Comparison of ENCODE assay signal across 8 cellular contexts in genomic region chr5:142012186-142012785, GRCh38. TPM values are rescaled to one million over a fixed set of nuclear protein-coding genes. Genes with fewer than 3 reads are reported as not detected.
DNase-seq lines count a peak whose midpoint lies in the region; ATAC-seq and TF ChIP-seq lines count a peak whose summit lies in the region.

No MANE protein-coding gene starts in this region.

- intact Hi-C loops in MCF 10A (cut with micrococcal nuclease), result loop anchor here (1.0 kb wide), 1 partner anchor 132 kb away; no protein-coding TSS in a partner anchor
- intact Hi-C loops in spleen (cut with DNase I; ENCODE audit: low total_unique reads), result no loop called here

- WGBS in spleen, 5 donors, result 14 to 33% (median 22%) methylated on average over 14 to 18 of the region's 18 CpGs

- H3K36me3 ChIP-seq in spleen, result peaks cover 0 to 28% (median 0%) of the 10 kb centered on the region in 6 donors

- peak overlapping the region; percentile 94 for H3K27ac Mint-ChIP-seq in T-helper 17 cell
- H3K27ac Mint-ChIP-seq in MCF 10A (ENCODE audit: low read depth, unreplicated experiment), result peak overlapping the region; percentile 82

- H3K9me3 ChIP-seq in T-helper 17 cell (ENCODE audit: control insufficient read depth, low read length, poor library complexity, severe bottlenecking), result no peaks in the 10 kb centered on the region
- no peaks in the 10 kb centered on the region for H3K9me3 ChIP-seq in spleen

- DNase-seq in Ammon's horn (ENCODE audit: low spot score), result peak; percentile 52
- DNase-seq in HFF-Myc (ENCODE audit: extremely low read depth, low read depth), result no peak
- peak in 2 of 3 donors; percentile 22 to 37 for DNase-seq in T-helper 17 cell
- peak; percentile 64 for DNase-seq in MCF 10A (ENCODE audit: unreplicated experiment)
- DNase-seq in iris pigment epithelial cell (ENCODE audit: low read depth), result peak; percentile 42
- DNase-seq in spleen, result peak; percentile 83

- no peaks in the 10 kb centered on the region for H3K27me3 ChIP-seq in spleen (replicated peaks in 1 of 7)

- peak; percentile 29 for ATAC-seq in T-helper 17 cell
- ATAC-seq in HG02623 (IDR thresholded peaks at IDR 0.05; ENCODE audit: unreplicated experiment), result no peak
- ATAC-seq in HG02840 (IDR thresholded peaks at IDR 0.05; ENCODE audit: low FRiP score, unreplicated experiment), result no peak

- no peaks in the 10 kb centered on the region for H3K27me3 Mint-ChIP-seq in T-helper 17 cell
- no peaks in the 10 kb centered on the region for H3K27me3 Mint-ChIP-seq in MCF 10A (ENCODE audit: insufficient read depth, unreplicated experiment)

- H3K9me3 Mint-ChIP-seq in MCF 10A (ENCODE audit: unreplicated experiment), result no peaks in the 10 kb centered on the region

- H3K4me3 ChIP-seq in HFF-Myc (replicated peaks; ENCODE audit: low read depth, low read length), result peak overlapping the region; percentile 85
- peak overlapping the region; percentile 51 to 89 (median 62) for H3K4me3 ChIP-seq in spleen

- peaks cover 19 to 67% (median 47%) of the 10 kb centered on the region in 6 donors for H3K4me1 ChIP-seq in spleen

- CTCF ChIA-PET in MCF 10A (lab: Yijun Ruan, JAX), result interaction anchor here (0.5 to 18.8 kb wide), 21 partner anchors 9 to 355 kb away, joined by 3 to 186 read pairs (median 4); partner anchors contain the start of gene RNF14

- peaks cover 47% of the 10 kb centered on the region for H3K4me1 Mint-ChIP-seq in T-helper 17 cell
- H3K4me1 Mint-ChIP-seq in MCF 10A (ENCODE audit: insufficient read depth, unreplicated experiment), result peaks cover 35% of the 10 kb centered on the region

- peak overlapping the region; percentile 84 for H3K4me3 Mint-ChIP-seq in T-helper 17 cell
- peak overlapping the region; percentile 82 for H3K4me3 Mint-ChIP-seq in MCF 10A (ENCODE audit: unreplicated experiment)

- BruUV-seq in MCF 10A (replicated peaks; lab: Mats Ljungman, UMichigan), result TSS peak; percentile 62

- POLR2A ChIA-PET in MCF 10A (lab: Yijun Ruan, JAX), result interaction anchor here (0.6 to 7.2 kb wide), 23 partner anchors 10 to 499 kb away, joined by 3 to 98 read pairs (median 4); partner anchors contain the start of genes NDFIP1, RNF14 and SPRY4

- no peaks in the 10 kb centered on the region for H3K36me3 Mint-ChIP-seq in T-helper 17 cell (ENCODE audit: low read depth)
- H3K36me3 Mint-ChIP-seq in MCF 10A (ENCODE audit: insufficient read depth, unreplicated experiment), result peaks cover 34% of the 10 kb centered on the region

- TF ChIP-seq POLR2A in spleen (IDR thresholded peaks at IDR 0.05), result no peak

- H3K27ac ChIP-seq in spleen, result peak overlapping the region; percentile 30 to 90 (median 88)

- TF ChIP-seq CTCF in HFF-Myc (IDR thresholded peaks at IDR 0.05; ENCODE audit: low read depth, low read length, missing control alignments), result peak; percentile 78
- peak; percentile 55 for TF ChIP-seq CTCF in MCF 10A (IDR thresholded peaks at IDR 0.05; ENCODE audit: unreplicated experiment)
- peak in 9 of 11 experiments; percentile 17 to 61 (median 50) for TF ChIP-seq CTCF in spleen (IDR thresholded peaks at IDR 0.05 in 8 of 11, conservative IDR thresholded peaks at IDR 0.05 in 3 of 11)

RNA-seq across cellular contexts. Expression of gene GNPDA1, which starts 0.5 kb away (rescaled TPM):
- total RNA-seq in T-helper 17 cell (10 to 100 TPM in 1 of 2 donors, 1 to 10 TPM in 1; 9.5 to 13.2 TPM), MCF 10A (2022) (36.1 and 60.9 TPM in 2 replicates), spleen (10 to 100 TPM; 26.7 to 35.7 (median 31.7) TPM)
- polyA plus RNA-seq in spleen, result 10 to 100 TPM; 13.9 to 29.9 (median 19.7) TPM

RNA-seq across cellular contexts. Expression of gene RNF14, which starts 43.4 kb away (rescaled TPM):
- total RNA-seq in T-helper 17 cell, result 10 to 100 TPM; 16.5 to 18.7 TPM
- 78.0 and 81.3 TPM in 2 replicates for total RNA-seq in MCF 10A (2022)
- total RNA-seq in spleen, result 10 to 100 TPM; 42.5 to 60.2 (median 45.8) TPM
- 10 to 100 TPM; 13.6 to 24.3 (median 21.8) TPM for polyA plus RNA-seq in spleen

RNA-seq across cellular contexts. Expression of gene PCDH12, which starts 54.3 kb away (rescaled TPM):
- total RNA-seq in T-helper 17 cell, result under 1 TPM; 0.05 to 0.15 TPM
- total RNA-seq in MCF 10A (2022), result 0.07 TPM in 1 of 2 replicates, not detected in the other
- total RNA-seq in spleen, result 10 to 100 TPM; 21.3 to 72.0 (median 39.5) TPM
- 1 to 10 TPM; 2.1 to 5.2 (median 3.4) TPM for polyA plus RNA-seq in spleen

Comparison
In these comparisons a context has a peak if more than half of its experiments do, and no peak if none do; other contexts are left out.
1. RNA of gene PCDH12, which starts 54.3 kb away (total RNA-seq): 21.3 to 72.0 TPM in spleen; 0.05 to 0.15 TPM in T-helper 17 cell and 0.07 TPM in MCF 10A; every median in the first group is over 10 times any median in the second.
2. Peak in every context shown above with its lines, with median percentiles within 50 percentile points of each other: CTCF ChIP-seq.